Comparison of ENCODE assay signal across 25 cellular contexts in genomic region chr7:121620206-121620605, GRCh38.
"Had no signal": no experiment of that assay in that cellular context is flagged by ENCODE, and none has a peak within 500 bp of the region (broad histone marks: within the 10 kb centered on the region; RNA-seq: fewer than 3 reads in every experiment).

No MANE protein-coding gene starts in this region.

- H3K9me3 Mint-ChIP-seq: nephron; stimulated activated naive CD8-positive, alpha-beta T cell treated with anti-CD3 and anti-CD28 coated beads, Interleukin-15, Interleukin-2, amounts not matched to agents 100 ng/mL and 50 ng/mL, for 24 hours had no signal

- H3K4me1 ChIP-seq: colonic mucosa, gastroesophageal sphincter, psoas muscle, sigmoid colon had no signal

- H3K4me3 Mint-ChIP-seq: activated naive CD8-positive, alpha-beta T cell; nephron; stimulated activated effector memory CD8-positive, alpha-beta T cell treated with anti-CD3 and anti-CD28 coated beads, Interleukin-12 subunit alpha, Interleukin-12 subunit beta, amount 100 ng/mL, for 72 hours; stimulated activated naive CD8-positive, alpha-beta T cell treated with anti-CD3 and anti-CD28 coated beads, Interleukin-15, Interleukin-2, amounts not matched to agents 100 ng/mL and 50 ng/mL, for 24 hours had no signal

- H3K27me3 ChIP-seq: body of pancreas, colonic mucosa, gastroesophageal sphincter, hepatocyte, pancreas, sigmoid colon had no signal

- H3K4me1 Mint-ChIP-seq: nephron; stimulated activated effector memory CD8-positive, alpha-beta T cell treated with anti-CD3 and anti-CD28 coated beads, Interleukin-12 subunit alpha, Interleukin-12 subunit beta, amount 100 ng/mL, for 72 hours had no signal

- H3K27me3 Mint-ChIP-seq: stimulated activated naive CD8-positive, alpha-beta T cell treated with anti-CD3 and anti-CD28 coated beads, Interleukin-15, Interleukin-2, amounts not matched to agents 100 ng/mL and 50 ng/mL, for 24 hours had no signal

- H2AFZ ChIP-seq: hepatocyte had no signal

- DNase-seq: activated CD4-positive, alpha-beta T cell treated with anti-CD3 and anti-CD28 coated beads for 48 hours; activated CD4-positive, alpha-beta T cell treated with anti-CD3 and anti-CD28 coated beads, Interleukin-2, amount 50 U/mL, for 48 hours; activated CD8-positive, alpha-beta memory T cell treated with anti-CD3 and anti-CD28 coated beads for 24 hours; activated effector memory CD4-positive, alpha-beta T cell treated with Interleukin-2 at 50 U/mL for 16 hours; activated naive CD4-positive, alpha-beta T cell treated with Interleukin-2 at 50 U/mL for 16 hours; anterior cingulate cortex; colonic mucosa; effector CD8-positive, alpha-beta T cell; left cardiac atrium; left ventricle myocardium superior; mammary epithelial cell; nucleus accumbens; pancreas; psoas muscle; sigmoid colon; small intestine; stimulated activated CD4-positive, alpha-beta T cell treated with anti-CD3 and anti-CD28 coated beads, Interleukin-4, amount 100 ng/mL, for 24 hours had no signal

- H3K27ac Mint-ChIP-seq: activated naive CD8-positive, alpha-beta T cell; nephron; stimulated activated effector memory CD8-positive, alpha-beta T cell treated with anti-CD3 and anti-CD28 coated beads, Interleukin-12 subunit alpha, Interleukin-12 subunit beta, amount 100 ng/mL, for 72 hours; stimulated activated naive CD8-positive, alpha-beta T cell treated with anti-CD3 and anti-CD28 coated beads, Interleukin-15, Interleukin-2, amounts not matched to agents 100 ng/mL and 50 ng/mL, for 24 hours had no signal

- ATAC-seq: body of pancreas; gastroesophageal sphincter; left cardiac atrium; left ventricle myocardium superior; pancreas; psoas muscle; stimulated activated effector memory CD8-positive, alpha-beta T cell treated with anti-CD3 and anti-CD28 coated beads, Interleukin-12 subunit alpha, Interleukin-12 subunit beta, amount 100 ng/mL, for 72 hours had no signal

- H3K36me3 ChIP-seq: colonic mucosa, gastroesophageal sphincter, pancreas, sigmoid colon, thoracic aorta had no signal

- H3K4me3 ChIP-seq: body of pancreas, colonic mucosa, gastroesophageal sphincter, hepatocyte, pancreas, psoas muscle, sigmoid colon, thoracic aorta had no signal

- H3K79me2 ChIP-seq: hepatocyte had no signal

- H3K4me2 ChIP-seq: hepatocyte had no signal

- H3K9me3 ChIP-seq: body of pancreas, colonic mucosa, gastroesophageal sphincter, pancreas, psoas muscle, sigmoid colon, thoracic aorta had no signal

- H3K36me3 Mint-ChIP-seq: activated naive CD8-positive, alpha-beta T cell; stimulated activated effector memory CD8-positive, alpha-beta T cell treated with anti-CD3 and anti-CD28 coated beads, Interleukin-12 subunit alpha, Interleukin-12 subunit beta, amount 100 ng/mL, for 72 hours had no signal

- H3K27ac ChIP-seq: colonic mucosa, gastroesophageal sphincter, hepatocyte, pancreas, psoas muscle, sigmoid colon, thoracic aorta had no signal
